10 cellular contexts compared by ENCODE assay signal in the genomic region with DNA sequence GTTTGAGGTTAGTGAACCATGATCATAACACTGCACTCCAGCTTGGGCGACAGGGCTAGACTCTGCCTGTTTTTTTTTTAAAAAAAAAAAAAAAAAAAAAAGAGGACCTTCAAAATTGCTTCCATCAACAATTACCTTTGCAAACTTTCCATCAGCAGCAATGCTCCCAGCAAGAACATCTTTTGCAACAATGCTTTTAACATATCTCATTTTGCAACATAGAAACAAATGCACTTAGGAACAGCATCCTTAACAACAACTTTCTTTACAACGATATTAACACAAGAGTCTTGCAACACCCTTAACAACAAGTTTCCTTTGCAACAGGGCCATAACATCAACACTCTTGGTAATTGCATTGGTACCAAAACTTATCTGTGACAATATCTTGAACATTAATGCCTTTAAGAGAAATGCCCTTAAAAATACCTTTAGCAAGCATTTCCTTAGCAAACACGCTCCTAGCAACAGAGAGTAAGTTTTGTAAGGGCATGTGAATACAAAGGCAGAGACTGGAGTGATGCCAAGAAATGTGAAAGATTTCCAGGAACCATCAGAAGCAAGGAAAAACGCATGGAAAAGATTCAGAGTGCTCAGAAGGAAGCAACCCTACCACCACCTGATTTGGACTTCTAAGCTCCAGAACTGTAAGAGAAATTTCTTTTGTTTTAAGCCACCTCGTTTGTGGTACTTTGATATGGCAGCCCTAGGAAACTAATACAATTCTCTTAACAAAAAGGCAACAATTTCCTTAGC. TPM values are rescaled to one million over a fixed set of nuclear protein-coding genes. Genes with fewer than 3 reads are reported as not detected.
DNase-seq lines count a peak whose midpoint lies in the region; ATAC-seq, FAIRE-seq and TF ChIP-seq lines count a peak whose summit lies in the region.
"Not testable (repeated sequence)": the region's sequence is repeated elsewhere in the genome, so short reads cannot be mapped to it uniquely, and the experiment has no call there.
"Had no signal": no experiment of that assay in that cellular context is flagged by ENCODE, and none has a peak within 500 bp of the region (broad histone marks: within the 10 kb centered on the region; RNA-seq: fewer than 3 reads in every experiment).

No MANE protein-coding gene starts in this region.

- H3K9me3 Mint-ChIP-seq in astrocyte (ENCODE audit: unreplicated experiment); endothelial cell (ENCODE audit: unreplicated experiment): not testable (repeated sequence)

- WGBS in gastroesophageal sphincter (ENCODE audit: low coverage in 1 of 2), 2 donors, result 8 to 20% methylated on average over 3 to 4 of the region's 5 CpGs
- 29% methylated on average over 4 of the region's 5 CpGs for WGBS in prostate gland
- 6 to 22% methylated on average over 4 to 5 of the region's 5 CpGs for WGBS in aorta, 2 donors

- H4K20me1 ChIP-seq in astrocyte (ENCODE audit: insufficient read depth, low read length), result not testable (repeated sequence)

- not testable (repeated sequence) for H3K4me1 Mint-ChIP-seq in astrocyte (ENCODE audit: low read depth, unreplicated experiment); endothelial cell (ENCODE audit: unreplicated experiment)

- ATAC-seq in gastroesophageal sphincter (peak; percentile 46), left lung (peak; percentile 32), aorta (ENCODE audit: low FRiP score) (peak; percentile 26)

- H3K36me3 Mint-ChIP-seq in astrocyte (ENCODE audit: low read depth, unreplicated experiment); endothelial cell (ENCODE audit: low read depth, unreplicated experiment): not testable (repeated sequence)

- not testable (repeated sequence) for FAIRE-seq in astrocyte (lab: Jason Lieb, UNC); bronchial epithelial cell (lab: Jason Lieb, UNC)

- not testable (repeated sequence) for H3K79me2 ChIP-seq in astrocyte (ENCODE audit: insufficient read depth, low read length)

- not testable (repeated sequence) for TF ChIP-seq POLR2A in gastroesophageal sphincter (IDR thresholded peaks at IDR 0.05); prostate gland (IDR thresholded peaks at IDR 0.05)

- TF ChIP-seq EP300 in gastroesophageal sphincter (IDR thresholded peaks at IDR 0.05), result not testable (repeated sequence)

- H3K36me3 ChIP-seq in astrocyte (ENCODE audit: insufficient read depth, low read length); bronchial epithelial cell (ENCODE audit: control insufficient read depth, insufficient read depth, low read length); gastroesophageal sphincter; left lung; prostate gland; aorta (ENCODE audit: control insufficient read depth in 1 of 2, insufficient read depth in 2 of 2, low read length in 1 of 2): not testable (repeated sequence)

- DNase-seq in HT-29 (ENCODE audit: low spot score) (peak; percentile 15), astrocyte (ENCODE audit: low read depth) (peak; percentile 0), bronchial epithelial cell (ENCODE audit: low read depth) (peak; percentile 47), prostate gland (ENCODE audit: low spot score) (peak; percentile 4)
- not testable (repeated sequence) for DNase-seq in endothelial cell (ENCODE audit: low spot score); left lung; aorta

- not testable (repeated sequence) for H3K9ac ChIP-seq in astrocyte (ENCODE audit: low read length)

- intact Hi-C loops in left lung (cut with DNase I); prostate gland (cut with DNase I); aorta (cut with DNase I): not testable (repeated sequence)

- H3K27ac Mint-ChIP-seq in astrocyte (ENCODE audit: unreplicated experiment), result not testable (repeated sequence)
- H3K27ac Mint-ChIP-seq in endothelial cell (ENCODE audit: unreplicated experiment), result peak overlapping the region; percentile 52

- not testable (repeated sequence) for H3K4me3 ChIP-seq in astrocyte (ENCODE audit: insufficient read depth, low read depth, low read length); bronchial epithelial cell (ENCODE audit: low read depth, low read length); gastroesophageal sphincter; left lung; prostate gland; aorta (ENCODE audit: low read length in 2 of 2)

- not testable (repeated sequence) for H3K27ac ChIP-seq in astrocyte (ENCODE audit: low read depth, low read length); gastroesophageal sphincter; left lung; prostate gland; aorta (ENCODE audit: low read depth in 1 of 2, low read length in 2 of 2)

- H3K4me3 Mint-ChIP-seq in astrocyte (ENCODE audit: unreplicated experiment); endothelial cell (ENCODE audit: unreplicated experiment): not testable (repeated sequence)

- not testable (repeated sequence) for H3K4me2 ChIP-seq in astrocyte (ENCODE audit: low read length)

- not testable (repeated sequence) for H3K4me1 ChIP-seq in astrocyte (ENCODE audit: insufficient read depth, low read length); gastroesophageal sphincter; left lung; prostate gland (replicated peaks); aorta (ENCODE audit: control insufficient read depth in 1 of 2, insufficient read depth in 2 of 2, low read length in 2 of 2)

- not testable (repeated sequence) for H2AFZ ChIP-seq in astrocyte (ENCODE audit: low read depth, low read length)

- not testable (repeated sequence) for TF ChIP-seq CTCF in astrocyte (IDR thresholded peaks at IDR 0.05; ENCODE audit: insufficient read depth, low read depth, low read length); bronchial epithelial cell (IDR thresholded peaks at IDR 0.05; ENCODE audit: insufficient read depth, low read length, severe bottlenecking); endothelial cell (IDR thresholded peaks at IDR 0.05; ENCODE audit: unreplicated experiment); gastroesophageal sphincter (IDR thresholded peaks at IDR 0.05); left lung (IDR thresholded peaks at IDR 0.05); prostate gland (IDR thresholded peaks at IDR 0.05)

- H3K27me3 ChIP-seq in astrocyte (ENCODE audit: insufficient read depth, low read length); bronchial epithelial cell (ENCODE audit: control insufficient read depth, insufficient read depth, low read length); gastroesophageal sphincter; left lung; prostate gland (replicated peaks; ENCODE audit: insufficient read depth); aorta (ENCODE audit: control insufficient read depth in 1 of 2, insufficient read depth in 2 of 2, low read length in 1 of 2): not testable (repeated sequence)

- not testable (repeated sequence) for H3K9me3 ChIP-seq in astrocyte (ENCODE audit: insufficient read depth, low read depth, low read length); gastroesophageal sphincter; left lung; prostate gland; aorta (ENCODE audit: control insufficient read depth, low read length)

- H3K27me3 Mint-ChIP-seq in astrocyte (ENCODE audit: low read depth, unreplicated experiment); endothelial cell (ENCODE audit: unreplicated experiment): not testable (repeated sequence)

RNA-seq across cellular contexts. Expression of gene ZNF658, which starts 42.1 kb away (rescaled TPM):
- total RNA-seq in HT-29 (2014; rRNA removed; shearing (Covaris generic)), result 0.08 and 0.13 TPM in 2 replicates
- total RNA-seq in astrocyte (2.5 and 3.1 TPM in 2 replicates), bronchial epithelial cell (5.3 and 5.9 TPM in 2 replicates), endothelial cell (ENCODE audit: unreplicated experiment) (10.0 TPM), gastroesophageal sphincter (1 to 10 TPM; 4.8 to 8.2 (median 7.0) TPM), left lung (1 to 10 TPM; 3.4 to 4.4 TPM), prostate gland (1 to 10 TPM; 6.3 to 7.4 TPM), aorta (1 to 10 TPM; 4.2 to 6.2 TPM)
- 1 to 10 TPM; 1.1 to 1.2 TPM for polyA plus RNA-seq in aorta

RNA-seq across cellular contexts. Expression of gene SPATA31A3, which starts 49.8 kb away (rescaled TPM):
- not detected in 2 replicates for total RNA-seq in HT-29 (2014; rRNA removed; shearing (Covaris generic))
- total RNA-seq in astrocyte (not detected in 2 replicates), bronchial epithelial cell (not detected in 2 replicates), endothelial cell (ENCODE audit: unreplicated experiment) (not detected), gastroesophageal sphincter (not detected), left lung (not detected), prostate gland (under 1 TPM in 1 of 2 donors, not detected in 1; 0.74 TPM), aorta (not detected)
- polyA plus RNA-seq in aorta, result not detected
- total RNA-seq: CD4-positive, alpha-beta memory T cell; GM23248 had no signal
- polyA plus RNA-seq: CD4-positive, alpha-beta memory T cell; GM23248 had no signal
